15 cellular contexts compared by ENCODE assay signal in genomic region chr4:119070301-119070700, GRCh38.
"Had no signal": no experiment of that assay in that cellular context is flagged by ENCODE, and none has a peak within 500 bp of the region (broad histone marks: within the 10 kb centered on the region; RNA-seq: fewer than 3 reads in every experiment).

No MANE protein-coding gene starts in this region.

- H3K27ac ChIP-seq: brain microvascular endothelial cell, gastroesophageal sphincter, heart right ventricle had no signal

- H3K9me3 ChIP-seq: thoracic aorta had no signal

- DNase-seq: activated CD4-positive, alpha-beta T cell treated with anti-CD3 and anti-CD28 coated beads, Interleukin-2, amount 10 ng/mL, durations not matched to agents 7 days and 5 days; activated CD8-positive, alpha-beta memory T cell treated with anti-CD3 and anti-CD28 coated beads for 24 hours; activated gamma-delta T cell treated with Interleukin-2 at 50 U/mL for 16 hours; activated naive CD8-positive, alpha-beta T cell treated with anti-CD3 and anti-CD28 coated beads for 36 hours; brain microvascular endothelial cell; effector memory CD4-positive, alpha-beta T cell; heart right ventricle; left colon; stimulated activated CD4-positive, alpha-beta T cell treated with anti-CD3 and anti-CD28 coated beads, Interleukin-1b, Interleukin-23, amount 100 ng/mL, for 48 hours; stimulated activated naive CD8-positive, alpha-beta T cell treated with anti-CD3 and anti-CD28 coated beads, Interleukin-15, amount 100 ng/mL, for 72 hours; T-helper 2 cell had no signal

- ATAC-seq: gastroesophageal sphincter; heart right ventricle; left colon; sciatic nerve; stimulated activated naive CD8-positive, alpha-beta T cell treated with anti-CD3 and anti-CD28 coated beads, Interleukin-15, amount 100 ng/mL, for 72 hours had no signal

- H3K27me3 ChIP-seq: brain microvascular endothelial cell, gastroesophageal sphincter, heart right ventricle had no signal

- H3K36me3 ChIP-seq: brain microvascular endothelial cell, gastroesophageal sphincter, heart right ventricle, thoracic aorta had no signal

- H3K4me3 ChIP-seq: gastroesophageal sphincter, heart right ventricle, lung, thoracic aorta had no signal

- H3K4me1 ChIP-seq: gastroesophageal sphincter had no signal
